1 cellular context compared by ENCODE assay signal in the genomic region with DNA sequence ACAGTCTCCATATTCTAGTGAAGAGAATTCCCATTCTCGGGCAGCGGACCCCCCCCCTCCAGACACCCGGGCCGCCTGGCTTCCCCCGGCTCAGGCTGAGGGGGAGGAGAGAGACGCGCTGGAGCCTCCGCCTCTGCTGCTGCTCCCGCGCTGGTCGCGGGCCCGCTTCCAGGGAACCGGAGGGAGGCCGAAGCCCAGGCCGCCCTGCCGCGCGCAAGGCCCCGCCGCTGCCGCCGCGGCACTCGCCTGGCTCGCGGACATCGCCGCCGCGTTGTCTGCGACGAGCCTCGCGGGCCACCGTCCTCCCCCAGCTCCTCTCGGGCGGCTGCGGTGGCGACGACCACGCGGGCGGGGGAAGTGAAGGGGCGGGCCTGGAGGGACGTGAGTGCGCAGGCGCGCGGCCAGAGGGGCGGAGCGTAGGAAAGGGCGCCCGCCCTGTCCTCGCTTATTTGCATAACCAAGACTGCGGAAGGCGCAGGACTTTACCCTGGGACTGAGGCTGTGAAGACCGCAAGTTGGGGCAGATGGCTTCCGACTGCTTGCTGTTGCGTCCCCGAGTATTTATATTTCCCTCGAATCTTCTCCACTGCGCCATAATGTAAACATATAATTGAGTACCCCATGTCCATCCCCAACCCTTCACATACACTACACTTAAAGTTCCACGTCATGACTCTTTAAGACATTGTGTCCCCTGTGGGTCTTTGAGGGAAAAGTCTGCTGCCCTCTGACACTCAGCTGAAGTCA.
TF ChIP-seq lines count a peak whose summit lies in the region.

A gene with protein sequence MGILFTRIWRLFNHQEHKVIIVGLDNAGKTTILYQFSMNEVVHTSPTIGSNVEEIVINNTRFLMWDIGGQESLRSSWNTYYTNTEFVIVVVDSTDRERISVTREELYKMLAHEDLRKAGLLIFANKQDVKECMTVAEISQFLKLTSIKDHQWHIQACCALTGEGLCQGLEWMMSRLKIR (minus strand): TSS at position 279 of the 747 bp plus-strand sequence. CDS start 245 bp downstream, at position 34.

TF ChIP-seq in K562, 482 proteins besides CTCF, POLR2A, EP300 and RAD21 (continued from another document and continues in another):
- TF ChIP-seq, protein P1, sequence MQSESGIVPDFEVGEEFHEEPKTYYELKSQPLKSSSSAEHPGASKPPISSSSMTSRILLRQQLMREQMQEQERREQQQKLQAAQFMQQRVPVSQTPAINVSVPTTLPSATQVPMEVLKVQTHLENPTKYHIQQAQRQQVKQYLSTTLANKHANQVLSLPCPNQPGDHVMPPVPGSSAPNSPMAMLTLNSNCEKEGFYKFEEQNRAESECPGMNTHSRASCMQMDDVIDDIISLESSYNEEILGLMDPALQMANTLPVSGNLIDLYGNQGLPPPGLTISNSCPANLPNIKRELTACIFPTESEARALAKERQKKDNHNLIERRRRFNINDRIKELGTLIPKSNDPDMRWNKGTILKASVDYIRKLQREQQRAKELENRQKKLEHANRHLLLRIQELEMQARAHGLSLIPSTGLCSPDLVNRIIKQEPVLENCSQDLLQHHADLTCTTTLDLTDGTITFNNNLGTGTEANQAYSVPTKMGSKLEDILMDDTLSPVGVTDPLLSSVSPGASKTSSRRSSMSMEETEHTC (IDR thresholded peaks at IDR 0.05) = no peak
- TF ChIP-seq, protein P2, sequence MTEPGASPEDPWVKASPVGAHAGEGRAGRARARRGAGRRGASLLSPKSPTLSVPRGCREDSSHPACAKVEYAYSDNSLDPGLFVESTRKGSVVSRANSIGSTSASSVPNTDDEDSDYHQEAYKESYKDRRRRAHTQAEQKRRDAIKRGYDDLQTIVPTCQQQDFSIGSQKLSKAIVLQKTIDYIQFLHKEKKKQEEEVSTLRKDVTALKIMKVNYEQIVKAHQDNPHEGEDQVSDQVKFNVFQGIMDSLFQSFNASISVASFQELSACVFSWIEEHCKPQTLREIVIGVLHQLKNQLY (CRISPR knock-in tag; conservative IDR thresholded peaks at IDR 0.05) = 0 out of 4 replicates have a peak, but pooled peaks of 1 of the 2 experiments have one; percentile 72
- TF ChIP-seq, protein P3, sequence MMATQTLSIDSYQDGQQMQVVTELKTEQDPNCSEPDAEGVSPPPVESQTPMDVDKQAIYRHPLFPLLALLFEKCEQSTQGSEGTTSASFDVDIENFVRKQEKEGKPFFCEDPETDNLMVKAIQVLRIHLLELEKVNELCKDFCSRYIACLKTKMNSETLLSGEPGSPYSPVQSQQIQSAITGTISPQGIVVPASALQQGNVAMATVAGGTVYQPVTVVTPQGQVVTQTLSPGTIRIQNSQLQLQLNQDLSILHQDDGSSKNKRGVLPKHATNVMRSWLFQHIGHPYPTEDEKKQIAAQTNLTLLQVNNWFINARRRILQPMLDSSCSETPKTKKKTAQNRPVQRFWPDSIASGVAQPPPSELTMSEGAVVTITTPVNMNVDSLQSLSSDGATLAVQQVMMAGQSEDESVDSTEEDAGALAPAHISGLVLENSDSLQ (IDR thresholded peaks at IDR 0.05) = peak; percentile 20; the same call in 1 of the 2 replicates
- TF ChIP-seq LCOR (CRISPR knock-in tag; IDR thresholded peaks at IDR 0.05) = peak; percentile 22
- TF ChIP-seq, protein P4, sequence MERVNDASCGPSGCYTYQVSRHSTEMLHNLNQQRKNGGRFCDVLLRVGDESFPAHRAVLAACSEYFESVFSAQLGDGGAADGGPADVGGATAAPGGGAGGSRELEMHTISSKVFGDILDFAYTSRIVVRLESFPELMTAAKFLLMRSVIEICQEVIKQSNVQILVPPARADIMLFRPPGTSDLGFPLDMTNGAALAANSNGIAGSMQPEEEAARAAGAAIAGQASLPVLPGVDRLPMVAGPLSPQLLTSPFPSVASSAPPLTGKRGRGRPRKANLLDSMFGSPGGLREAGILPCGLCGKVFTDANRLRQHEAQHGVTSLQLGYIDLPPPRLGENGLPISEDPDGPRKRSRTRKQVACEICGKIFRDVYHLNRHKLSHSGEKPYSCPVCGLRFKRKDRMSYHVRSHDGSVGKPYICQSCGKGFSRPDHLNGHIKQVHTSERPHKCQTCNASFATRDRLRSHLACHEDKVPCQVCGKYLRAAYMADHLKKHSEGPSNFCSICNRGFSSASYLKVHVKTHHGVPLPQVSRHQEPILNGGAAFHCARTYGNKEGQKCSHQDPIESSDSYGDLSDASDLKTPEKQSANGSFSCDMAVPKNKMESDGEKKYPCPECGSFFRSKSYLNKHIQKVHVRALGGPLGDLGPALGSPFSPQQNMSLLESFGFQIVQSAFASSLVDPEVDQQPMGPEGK (CRISPR knock-in tag; IDR thresholded peaks at IDR 0.05; ENCODE audit: borderline replicate concordance) = no peak
- TF ChIP-seq ZNF586 (CRISPR knock-in tag; conservative IDR thresholded peaks at IDR 0.05) = no peak
- TF ChIP-seq, protein P5, sequence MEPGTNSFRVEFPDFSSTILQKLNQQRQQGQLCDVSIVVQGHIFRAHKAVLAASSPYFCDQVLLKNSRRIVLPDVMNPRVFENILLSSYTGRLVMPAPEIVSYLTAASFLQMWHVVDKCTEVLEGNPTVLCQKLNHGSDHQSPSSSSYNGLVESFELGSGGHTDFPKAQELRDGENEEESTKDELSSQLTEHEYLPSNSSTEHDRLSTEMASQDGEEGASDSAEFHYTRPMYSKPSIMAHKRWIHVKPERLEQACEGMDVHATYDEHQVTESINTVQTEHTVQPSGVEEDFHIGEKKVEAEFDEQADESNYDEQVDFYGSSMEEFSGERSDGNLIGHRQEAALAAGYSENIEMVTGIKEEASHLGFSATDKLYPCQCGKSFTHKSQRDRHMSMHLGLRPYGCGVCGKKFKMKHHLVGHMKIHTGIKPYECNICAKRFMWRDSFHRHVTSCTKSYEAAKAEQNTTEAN (CRISPR knock-in tag; IDR thresholded peaks at IDR 0.05) = 0 out of 2 replicates have a peak, but pooled peaks have one; percentile 27
- TF ChIP-seq ZC3H4 (CRISPR knock-in tag; IDR thresholded peaks at IDR 0.05; ENCODE audit: borderline replicate concordance) = no peak; the same call in 1 of the 2 replicates
- no peak for TF ChIP-seq RBM14 (IDR thresholded peaks at IDR 0.05; ENCODE audit: borderline replicate concordance, insufficient read depth, low read depth, low read length)
- peak; percentile 83; the same call in 1 of the 2 replicates for TF ChIP-seq ESRRA (IDR thresholded peaks at IDR 0.05; ENCODE audit: borderline replicate concordance, low read depth)
- TF ChIP-seq, protein P6, sequence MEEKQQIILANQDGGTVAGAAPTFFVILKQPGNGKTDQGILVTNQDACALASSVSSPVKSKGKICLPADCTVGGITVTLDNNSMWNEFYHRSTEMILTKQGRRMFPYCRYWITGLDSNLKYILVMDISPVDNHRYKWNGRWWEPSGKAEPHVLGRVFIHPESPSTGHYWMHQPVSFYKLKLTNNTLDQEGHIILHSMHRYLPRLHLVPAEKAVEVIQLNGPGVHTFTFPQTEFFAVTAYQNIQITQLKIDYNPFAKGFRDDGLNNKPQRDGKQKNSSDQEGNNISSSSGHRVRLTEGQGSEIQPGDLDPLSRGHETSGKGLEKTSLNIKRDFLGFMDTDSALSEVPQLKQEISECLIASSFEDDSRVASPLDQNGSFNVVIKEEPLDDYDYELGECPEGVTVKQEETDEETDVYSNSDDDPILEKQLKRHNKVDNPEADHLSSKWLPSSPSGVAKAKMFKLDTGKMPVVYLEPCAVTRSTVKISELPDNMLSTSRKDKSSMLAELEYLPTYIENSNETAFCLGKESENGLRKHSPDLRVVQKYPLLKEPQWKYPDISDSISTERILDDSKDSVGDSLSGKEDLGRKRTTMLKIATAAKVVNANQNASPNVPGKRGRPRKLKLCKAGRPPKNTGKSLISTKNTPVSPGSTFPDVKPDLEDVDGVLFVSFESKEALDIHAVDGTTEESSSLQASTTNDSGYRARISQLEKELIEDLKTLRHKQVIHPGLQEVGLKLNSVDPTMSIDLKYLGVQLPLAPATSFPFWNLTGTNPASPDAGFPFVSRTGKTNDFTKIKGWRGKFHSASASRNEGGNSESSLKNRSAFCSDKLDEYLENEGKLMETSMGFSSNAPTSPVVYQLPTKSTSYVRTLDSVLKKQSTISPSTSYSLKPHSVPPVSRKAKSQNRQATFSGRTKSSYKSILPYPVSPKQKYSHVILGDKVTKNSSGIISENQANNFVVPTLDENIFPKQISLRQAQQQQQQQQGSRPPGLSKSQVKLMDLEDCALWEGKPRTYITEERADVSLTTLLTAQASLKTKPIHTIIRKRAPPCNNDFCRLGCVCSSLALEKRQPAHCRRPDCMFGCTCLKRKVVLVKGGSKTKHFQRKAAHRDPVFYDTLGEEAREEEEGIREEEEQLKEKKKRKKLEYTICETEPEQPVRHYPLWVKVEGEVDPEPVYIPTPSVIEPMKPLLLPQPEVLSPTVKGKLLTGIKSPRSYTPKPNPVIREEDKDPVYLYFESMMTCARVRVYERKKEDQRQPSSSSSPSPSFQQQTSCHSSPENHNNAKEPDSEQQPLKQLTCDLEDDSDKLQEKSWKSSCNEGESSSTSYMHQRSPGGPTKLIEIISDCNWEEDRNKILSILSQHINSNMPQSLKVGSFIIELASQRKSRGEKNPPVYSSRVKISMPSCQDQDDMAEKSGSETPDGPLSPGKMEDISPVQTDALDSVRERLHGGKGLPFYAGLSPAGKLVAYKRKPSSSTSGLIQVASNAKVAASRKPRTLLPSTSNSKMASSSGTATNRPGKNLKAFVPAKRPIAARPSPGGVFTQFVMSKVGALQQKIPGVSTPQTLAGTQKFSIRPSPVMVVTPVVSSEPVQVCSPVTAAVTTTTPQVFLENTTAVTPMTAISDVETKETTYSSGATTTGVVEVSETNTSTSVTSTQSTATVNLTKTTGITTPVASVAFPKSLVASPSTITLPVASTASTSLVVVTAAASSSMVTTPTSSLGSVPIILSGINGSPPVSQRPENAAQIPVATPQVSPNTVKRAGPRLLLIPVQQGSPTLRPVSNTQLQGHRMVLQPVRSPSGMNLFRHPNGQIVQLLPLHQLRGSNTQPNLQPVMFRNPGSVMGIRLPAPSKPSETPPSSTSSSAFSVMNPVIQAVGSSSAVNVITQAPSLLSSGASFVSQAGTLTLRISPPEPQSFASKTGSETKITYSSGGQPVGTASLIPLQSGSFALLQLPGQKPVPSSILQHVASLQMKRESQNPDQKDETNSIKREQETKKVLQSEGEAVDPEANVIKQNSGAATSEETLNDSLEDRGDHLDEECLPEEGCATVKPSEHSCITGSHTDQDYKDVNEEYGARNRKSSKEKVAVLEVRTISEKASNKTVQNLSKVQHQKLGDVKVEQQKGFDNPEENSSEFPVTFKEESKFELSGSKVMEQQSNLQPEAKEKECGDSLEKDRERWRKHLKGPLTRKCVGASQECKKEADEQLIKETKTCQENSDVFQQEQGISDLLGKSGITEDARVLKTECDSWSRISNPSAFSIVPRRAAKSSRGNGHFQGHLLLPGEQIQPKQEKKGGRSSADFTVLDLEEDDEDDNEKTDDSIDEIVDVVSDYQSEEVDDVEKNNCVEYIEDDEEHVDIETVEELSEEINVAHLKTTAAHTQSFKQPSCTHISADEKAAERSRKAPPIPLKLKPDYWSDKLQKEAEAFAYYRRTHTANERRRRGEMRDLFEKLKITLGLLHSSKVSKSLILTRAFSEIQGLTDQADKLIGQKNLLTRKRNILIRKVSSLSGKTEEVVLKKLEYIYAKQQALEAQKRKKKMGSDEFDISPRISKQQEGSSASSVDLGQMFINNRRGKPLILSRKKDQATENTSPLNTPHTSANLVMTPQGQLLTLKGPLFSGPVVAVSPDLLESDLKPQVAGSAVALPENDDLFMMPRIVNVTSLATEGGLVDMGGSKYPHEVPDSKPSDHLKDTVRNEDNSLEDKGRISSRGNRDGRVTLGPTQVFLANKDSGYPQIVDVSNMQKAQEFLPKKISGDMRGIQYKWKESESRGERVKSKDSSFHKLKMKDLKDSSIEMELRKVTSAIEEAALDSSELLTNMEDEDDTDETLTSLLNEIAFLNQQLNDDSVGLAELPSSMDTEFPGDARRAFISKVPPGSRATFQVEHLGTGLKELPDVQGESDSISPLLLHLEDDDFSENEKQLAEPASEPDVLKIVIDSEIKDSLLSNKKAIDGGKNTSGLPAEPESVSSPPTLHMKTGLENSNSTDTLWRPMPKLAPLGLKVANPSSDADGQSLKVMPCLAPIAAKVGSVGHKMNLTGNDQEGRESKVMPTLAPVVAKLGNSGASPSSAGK (IDR thresholded peaks at IDR 0.05) = peak; percentile 76
- TF ChIP-seq EGR1 (conservative IDR thresholded peaks at IDR 0.05) = peak; percentile 91
- peak; percentile 43 for TF ChIP-seq JUND (IDR thresholded peaks at IDR 0.05; ENCODE audit: borderline replicate concordance, low read depth, low read length)
- TF ChIP-seq JUND (tag; IDR thresholded peaks at IDR 0.05; ENCODE audit: borderline replicate concordance, low read depth, low read length) = no peak; the same call in 2 of the 3 replicates
- 0 out of 2 replicates have a peak, but pooled peaks have one; percentile 40 for TF ChIP-seq KAT7 (CRISPR knock-in tag; IDR thresholded peaks at IDR 0.05; ENCODE audit: borderline replicate concordance)
- no peak for TF ChIP-seq ZNF561 (CRISPR knock-in tag; conservative IDR thresholded peaks at IDR 0.05)
- no peak for TF ChIP-seq NR1H2 (CRISPR knock-in tag; IDR thresholded peaks at IDR 0.05)
- peak; percentile 82 for TF ChIP-seq HEY1 (CRISPR knock-in tag; IDR thresholded peaks at IDR 0.05; ENCODE audit: borderline replicate concordance)
- peak; percentile 89 for TF ChIP-seq OTX1 (CRISPR knock-in tag; IDR thresholded peaks at IDR 0.05)
- no peak for TF ChIP-seq SAFB (IDR thresholded peaks at IDR 0.05; ENCODE audit: borderline replicate concordance, low read depth, low read length)
- TF ChIP-seq CREBBP (IDR thresholded peaks at IDR 0.05; ENCODE audit: low read depth, low read length) = no peak
- TF ChIP-seq CBX8 (IDR thresholded peaks at IDR 0.05; ENCODE audit: borderline replicate concordance, extremely low read depth, low read depth, low read length, poor library complexity, severe bottlenecking) = no peak
- TF ChIP-seq, protein P7, sequence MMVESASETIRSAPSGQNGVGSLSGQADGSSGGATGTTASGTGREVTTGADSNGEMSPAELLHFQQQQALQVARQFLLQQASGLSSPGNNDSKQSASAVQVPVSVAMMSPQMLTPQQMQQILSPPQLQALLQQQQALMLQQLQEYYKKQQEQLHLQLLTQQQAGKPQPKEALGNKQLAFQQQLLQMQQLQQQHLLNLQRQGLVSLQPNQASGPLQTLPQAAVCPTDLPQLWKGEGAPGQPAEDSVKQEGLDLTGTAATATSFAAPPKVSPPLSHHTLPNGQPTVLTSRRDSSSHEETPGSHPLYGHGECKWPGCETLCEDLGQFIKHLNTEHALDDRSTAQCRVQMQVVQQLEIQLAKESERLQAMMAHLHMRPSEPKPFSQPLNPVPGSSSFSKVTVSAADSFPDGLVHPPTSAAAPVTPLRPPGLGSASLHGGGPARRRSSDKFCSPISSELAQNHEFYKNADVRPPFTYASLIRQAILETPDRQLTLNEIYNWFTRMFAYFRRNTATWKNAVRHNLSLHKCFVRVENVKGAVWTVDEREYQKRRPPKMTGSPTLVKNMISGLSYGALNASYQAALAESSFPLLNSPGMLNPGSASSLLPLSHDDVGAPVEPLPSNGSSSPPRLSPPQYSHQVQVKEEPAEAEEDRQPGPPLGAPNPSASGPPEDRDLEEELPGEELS (CRISPR knock-in tag; IDR thresholded peaks at IDR 0.05; ENCODE audit: borderline replicate concordance) = no peak
- 0 out of 2 replicates have a peak, but pooled peaks have one; percentile 65 for TF ChIP-seq ZNF57 (CRISPR knock-in tag; IDR thresholded peaks at IDR 0.05)
